ENCODE assay signal across 18 cellular contexts in the genomic region with DNA sequence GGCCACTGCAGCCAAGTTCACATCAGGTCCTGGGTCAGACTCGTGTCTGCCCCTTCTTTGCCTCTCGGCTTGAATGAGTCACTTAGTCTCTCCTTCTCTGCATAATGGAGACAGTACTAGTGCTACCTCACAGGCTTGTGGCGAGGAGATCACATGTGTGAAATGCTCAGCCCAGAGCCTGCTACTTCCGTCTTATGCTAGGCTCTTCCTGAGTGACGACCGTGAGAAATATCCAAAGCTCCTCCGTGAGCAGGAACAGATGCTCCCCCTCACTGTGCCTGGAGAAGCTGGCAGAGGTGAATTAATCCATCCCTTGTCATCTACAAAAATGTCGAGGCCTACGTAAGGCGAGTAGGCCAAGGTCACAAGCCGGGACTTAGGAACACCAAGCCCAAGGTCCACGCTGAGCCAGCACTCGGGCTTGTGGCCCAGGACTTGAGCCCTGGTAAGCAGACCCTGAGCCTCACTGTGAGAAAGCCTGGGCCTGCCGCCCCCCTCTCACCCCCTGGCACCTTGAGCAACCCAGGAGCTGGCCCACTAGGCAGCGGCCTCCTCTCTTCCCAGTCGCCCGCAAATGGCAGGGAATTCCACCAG. TPM values are rescaled to one million over a fixed set of nuclear protein-coding genes. Genes with fewer than 3 reads are reported as not detected.
DNase-seq lines count a peak whose midpoint lies in the region; ATAC-seq lines count a peak whose summit lies in the region.
"Had no signal": no experiment of that assay in that cellular context is flagged by ENCODE, and none has a peak within 500 bp of the region (broad histone marks: within the 10 kb centered on the region; RNA-seq: fewer than 3 reads in every experiment).

No MANE protein-coding gene starts in this region.

- H3K9ac ChIP-seq in mesendoderm (ENCODE audit: low read length) = no peak overlapping the region
- H3K9ac ChIP-seq: BLaER1, KMS-11, parathyroid adenoma had no signal

- peaks cover 10 to 17% of the 10 kb centered on the region in 2 donors for H3K27me3 Mint-ChIP-seq in CD8-positive, alpha-beta memory T cell

- no CpG with 5 or more reads among the region's 17 CpGs for WGBS in mesendoderm (ENCODE audit: extremely low coverage, insufficient coverage, low lambda C conversion rate)

- no peak for ATAC-seq in GM18867 (IDR thresholded peaks at IDR 0.05; ENCODE audit: unreplicated experiment)
- ATAC-seq: esophagus mucosa had no signal

- no peak overlapping the region for H4K5ac ChIP-seq in mesendoderm (ENCODE audit: low read length)

- no peak overlapping the region for H3K18ac ChIP-seq in mesendoderm (ENCODE audit: low read length)

- no peak overlapping the region for H3K56ac ChIP-seq in mesendoderm (ENCODE audit: low read length)

- H3K4me3 ChIP-seq in CD8-positive, alpha-beta memory T cell (ENCODE audit: low read length) = no peak overlapping the region
- H3K4me3 ChIP-seq in mesendoderm (ENCODE audit: low read length) = no peak overlapping the region
- H3K4me3 ChIP-seq in HAP-1 = no peak overlapping the region
- H3K4me3 ChIP-seq: BLaER1 had no signal

- in situ Hi-C loops in HAP-1 (cut with MboI; ENCODE audit: low sequenced_read_pairs) = loop anchor here (25.0 kb wide), 1 partner anchor 469 kb away; the partner anchor contains the start of gene FSIP1

- no peaks in the 10 kb centered on the region for H3K9me3 ChIP-seq in CD8-positive, alpha-beta memory T cell (ENCODE audit: low read length)
- H3K9me3 ChIP-seq in HAP-1 = no peaks in the 10 kb centered on the region
- H3K9me3 ChIP-seq: BLaER1 had no signal

- peaks cover 0 to 2% (median 0%) of the 10 kb centered on the region in 3 donors for H3K36me3 Mint-ChIP-seq in CD8-positive, alpha-beta memory T cell
- H3K36me3 Mint-ChIP-seq: memory B cell had no signal

- no peak overlapping the region for H2BK15ac ChIP-seq in mesendoderm (replicated peaks; ENCODE audit: low read depth)

- CTCF ChIA-PET in CD8-positive, alpha-beta memory T cell (lab: Charles Lee) = interaction anchor here (0.8 to 2.9 kb wide), 3 partner anchors 18 to 152 kb away, joined by 4 to 10 read pairs (median 4); no protein-coding TSS in a partner anchor

- H3K4ac ChIP-seq in mesendoderm (ENCODE audit: low read depth, low read length) = no peak overlapping the region

- DNase-seq in CD8-positive, alpha-beta memory T cell = peak in 2 of 5 donors; percentile 13 to 15
- peak; percentile 53 to 60 for DNase-seq in Kasumi-1 (lab: John Stamatoyannopoulos, UW)
- peak; percentile 58 for DNase-seq in astrocyte of the hippocampus (ENCODE audit: low read depth, low spot score)
- peak; percentile 66 for DNase-seq in mesendoderm
- DNase-seq in mesenteric fat pad (ENCODE audit: low spot score) = no peak
- DNase-seq in putamen (ENCODE audit: low spot score) = no peak
- DNase-seq in HAP-1 (ENCODE audit: low spot score in 2 of 2) = no peak
- DNase-seq: activated CD4-positive, alpha-beta T cell treated with anti-CD3 and anti-CD28 coated beads for 4 hours; central memory CD4-positive, alpha-beta T cell; NCI-H2029; SW 1271 had no signal

- no peaks in the 10 kb centered on the region for H3K79me1 ChIP-seq in mesendoderm (ENCODE audit: low read length)

- H3K4me1 Mint-ChIP-seq in CD8-positive, alpha-beta memory T cell = peaks cover 13 to 19% (median 18%) of the 10 kb centered on the region in 3 donors

- no peak overlapping the region for H3K23ac ChIP-seq in mesendoderm (ENCODE audit: low read length)

- H3K27me3 ChIP-seq in CD8-positive, alpha-beta memory T cell (ENCODE audit: insufficient read depth, low read length, poor library complexity, severe bottlenecking) = peaks cover 7% of the 10 kb centered on the region
- H3K27me3 ChIP-seq in mesendoderm (ENCODE audit: insufficient read depth, low read length, poor library complexity) = peaks cover 11% of the 10 kb centered on the region
- no peaks in the 10 kb centered on the region for H3K27me3 ChIP-seq in HAP-1 (ENCODE audit: low read depth)

- no peak overlapping the region for H2BK120ac ChIP-seq in mesendoderm (ENCODE audit: low read depth, low read length)

- no peak overlapping the region for H4K8ac ChIP-seq in mesendoderm (ENCODE audit: low read depth, low read length)

- H3K36me3 ChIP-seq in CD8-positive, alpha-beta memory T cell (ENCODE audit: insufficient read depth, low read length) = no peaks in the 10 kb centered on the region
- H3K36me3 ChIP-seq in mesendoderm (ENCODE audit: control insufficient read depth, insufficient read depth, low read length) (no peaks in the 10 kb centered on the region), HAP-1 (replicated peaks) (no peaks in the 10 kb centered on the region)
- H3K36me3 ChIP-seq: BLaER1 had no signal

- no peaks in the 10 kb centered on the region for H3K9me3 Mint-ChIP-seq in CD8-positive, alpha-beta memory T cell
- H3K9me3 Mint-ChIP-seq: activated T-helper 2 cell treated with anti-CD3 and anti-CD28 coated beads, Interferon-gamma antibody, Interleukin-2, Interleukin-4, amounts not matched to agents 10 μg/mL and 5 μg/mL and 100 μg/mL, durations not matched to agents 14 hours and 24 hours and 36 hours; memory B cell had no signal

- no peak overlapping the region for H2AK5ac ChIP-seq in mesendoderm (ENCODE audit: low read length)

- H3K27ac ChIP-seq in CD8-positive, alpha-beta memory T cell (ENCODE audit: low read depth, low read length) = no peak overlapping the region
- H3K27ac ChIP-seq in mesendoderm (ENCODE audit: low read depth, low read length) = no peak overlapping the region
- H3K27ac ChIP-seq: BLaER1, KMS-11, parathyroid adenoma had no signal

- peaks cover 7% of the 10 kb centered on the region for H3K4me1 ChIP-seq in CD8-positive, alpha-beta memory T cell (ENCODE audit: insufficient read depth, low read length)
- H3K4me1 ChIP-seq in mesendoderm (ENCODE audit: control insufficient read depth, low read depth, low read length) (peaks cover 11% of the 10 kb centered on the region), HAP-1 (peaks cover 8% of the 10 kb centered on the region)
- H3K4me1 ChIP-seq: parathyroid adenoma had no signal

- no peaks in the 10 kb centered on the region for H3K79me2 ChIP-seq in mesendoderm (ENCODE audit: control insufficient read depth, insufficient read depth, low read length)
- H3K79me2 ChIP-seq: parathyroid adenoma had no signal

- H3K27ac Mint-ChIP-seq in CD8-positive, alpha-beta memory T cell = peak overlapping the region in 6 of 8 donors; percentile 51 to 89 (median 66)
- H3K27ac Mint-ChIP-seq: activated T-helper 2 cell treated with anti-CD3 and anti-CD28 coated beads, Interferon-gamma antibody, Interleukin-2, Interleukin-4, amounts not matched to agents 10 μg/mL and 5 μg/mL and 100 μg/mL, durations not matched to agents 14 hours and 24 hours and 36 hours; memory B cell had no signal

- H3K4me3 Mint-ChIP-seq in CD8-positive, alpha-beta memory T cell = peak overlapping the region in 4 of 7 donors; percentile 5 to 67 (median 18)
- H3K4me3 Mint-ChIP-seq: memory B cell had no signal

- H3K4me2 ChIP-seq in mesendoderm (ENCODE audit: low read length) = no peak overlapping the region
- H3K4me2 ChIP-seq: KMS-11 had no signal

- POLR2A ChIA-PET in CD8-positive, alpha-beta memory T cell (lab: Charles Lee) = no interaction called here

- no peak overlapping the region for H2BK5ac ChIP-seq in mesendoderm (ENCODE audit: low read length)

RNA-seq across cellular contexts. Expression of gene PAK6, which starts 17.9 kb away (rescaled TPM):
- 1 to 10 TPM; 1.7 to 1.9 TPM for total RNA-seq in CD8-positive, alpha-beta memory T cell
- 2.8 TPM for polyA plus RNA-seq in CD8-positive, alpha-beta memory T cell
- polyA plus RNA-seq in mesendoderm (2013, experiment 1 of 2) = 5.8 TPM
- polyA plus RNA-seq in mesendoderm (2013, experiment 2 of 2) = 6.7 TPM
- total RNA-seq in mesenteric fat pad = 0.26 TPM

RNA-seq across cellular contexts. Expression of gene ANKRD63, which starts 26.1 kb away (rescaled TPM):
- total RNA-seq in CD8-positive, alpha-beta memory T cell = not detected
- polyA plus RNA-seq in CD8-positive, alpha-beta memory T cell = not detected
- polyA plus RNA-seq in mesendoderm (2013, experiment 1 of 2) = 0.04 TPM
- 0.06 TPM for polyA plus RNA-seq in mesendoderm (2013, experiment 2 of 2)
- not detected for total RNA-seq in mesenteric fat pad
- total RNA-seq: esophagus mucosa had no signal

RNA-seq across cellular contexts. Expression of gene PLCB2, which starts 51.0 kb away (rescaled TPM):
- total RNA-seq in CD8-positive, alpha-beta memory T cell = 10 to 100 TPM; 57.3 to 57.7 TPM
- polyA plus RNA-seq in CD8-positive, alpha-beta memory T cell = 34.8 TPM
- 7.6 TPM for polyA plus RNA-seq in mesendoderm (2013, experiment 1 of 2)
- 7.0 TPM for polyA plus RNA-seq in mesendoderm (2013, experiment 2 of 2)
- 31.9 TPM for total RNA-seq in mesenteric fat pad

Comparison
In these comparisons a context has a peak if more than half of its experiments do, and no peak if none do; other contexts are left out.
1. DNase-seq: peak in Kasumi-1 (2 of 2), astrocyte of the hippocampus (single experiment) and mesendoderm (single experiment); none in mesenteric fat pad (single experiment), putamen (single experiment) and HAP-1 (0 of 2).